In genomic region chr1:211677659-211678058, GRCh38 we compare ENCODE assay signal across 17 cellular contexts. TPM values are rescaled to one million over a fixed set of nuclear protein-coding genes. Genes with fewer than 3 reads are reported as not detected.
DNase-seq lines count a peak whose midpoint lies in the region; ATAC-seq, FAIRE-seq and TF ChIP-seq lines count a peak whose summit lies in the region.
"Had no signal": no experiment of that assay in that cellular context is flagged by ENCODE, and none has a peak within 500 bp of the region (broad histone marks: within the 10 kb centered on the region; RNA-seq: fewer than 3 reads in every experiment).

No MANE protein-coding gene starts in this region.

- H3K9ac ChIP-seq in GM23248, result no peak overlapping the region

- peak overlapping the region; percentile 2 for H3K4me3 Mint-ChIP-seq in mesothelial cell of epicardium
- H3K4me3 Mint-ChIP-seq: activated CD8-positive, alpha-beta memory T cell treated with anti-CD3 and anti-CD28 coated beads, Interleukin-2, amount 10 ng/mL, durations not matched to agents 7 days and 5 days; dendritic cell treated with granulocyte-macrophage colony-stimulating factor and Interleukin-4, amounts not matched to agents 40 ng/mL and 50 ng/mL, for 4 days had no signal

- no peaks in the 10 kb centered on the region for H4K20me1 ChIP-seq in GM23248 (ENCODE audit: insufficient read depth)

- no peaks in the 10 kb centered on the region for H3K27me3 ChIP-seq in GM23248 (replicated peaks; ENCODE audit: insufficient read depth)
- H3K27me3 ChIP-seq: testis had no signal

- peak; percentile 35 for ATAC-seq in HG02571 (IDR thresholded peaks at IDR 0.05; ENCODE audit: unreplicated experiment)
- ATAC-seq in omental fat pad (ENCODE audit: low FRiP score), result no peak
- ATAC-seq: activated CD8-positive, alpha-beta memory T cell treated with anti-CD3 and anti-CD28 coated beads, Interleukin-2, amount 10 ng/mL, durations not matched to agents 7 days and 5 days; sciatic nerve had no signal

- no peak for TF ChIP-seq POLR2A in GM12892 (IDR thresholded peaks at IDR 0.05; ENCODE audit: low read depth, low read length)

- H3K4me1 Mint-ChIP-seq in mesothelial cell of epicardium, result peaks cover 27% of the 10 kb centered on the region

- no peaks in the 10 kb centered on the region for H3K36me3 Mint-ChIP-seq in mesothelial cell of epicardium

- DNase-seq in GM12892 (ENCODE audit: insufficient read length), result no peak
- DNase-seq in NOMO-1 treated with DMSO at 0.1 percent for 48 hours (lab: John Stamatoyannopoulos, UW; ENCODE audit: unreplicated experiment), result peak; percentile 61
- no peak for DNase-seq in mesothelial cell of epicardium (ENCODE audit: low spot score in 2 of 2, unreplicated experiment in 2 of 2)
- no peak for DNase-seq in GM23248
- DNase-seq in A172 (ENCODE audit: low spot score), result no peak
- no peak for DNase-seq in activated CD8-positive, alpha-beta memory T cell treated with anti-CD3 and anti-CD28 coated beads, Interleukin-2, amount 50 U/mL, for 48 hours
- DNase-seq in omental fat pad (ENCODE audit: low spot score), result no peak
- DNase-seq: activated CD4-positive, alpha-beta T cell treated with anti-CD3 and anti-CD28 coated beads for 1 hour; activated CD8-positive, alpha-beta memory T cell treated with anti-CD3 and anti-CD28 coated beads, Interleukin-2, amount 10 ng/mL, durations not matched to agents 7 days and 5 days; mammary epithelial cell; NCI-H187 treated with DMSO at 0.1 percent for 48 hours; NCI-H510A treated with DMSO at 0.1 percent for 48 hours; stimulated activated CD4-positive, alpha-beta T cell treated with anti-CD3 and anti-CD28 coated beads, Interleukin-1b, Interleukin-23, amount 100 ng/mL, for 48 hours; testis had no signal

- no peaks in the 10 kb centered on the region for H3K36me3 ChIP-seq in GM23248 (ENCODE audit: low read depth)

- WGBS in GM23248 (ENCODE audit: low coverage in 1 of 2, low lambda C conversion rate in 2 of 2, missing lambda C conversion rate in 2 of 2), 2 experiments, result 50 to 51% methylated on average over 6 of the region's 6 CpGs

- TF ChIP-seq CTCF in mesothelial cell of epicardium (IDR thresholded peaks at IDR 0.05; ENCODE audit: unreplicated experiment), result no peak
- no peak for TF ChIP-seq CTCF in omental fat pad (IDR thresholded peaks at IDR 0.05)

- no peak overlapping the region for H3K27ac ChIP-seq in GM23248
- H3K27ac ChIP-seq: testis had no signal

- H3K27me3 Mint-ChIP-seq in mesothelial cell of epicardium (ENCODE audit: low read depth), result no peaks in the 10 kb centered on the region
- H3K27me3 Mint-ChIP-seq: dendritic cell treated with granulocyte-macrophage colony-stimulating factor and Interleukin-4, amounts not matched to agents 40 ng/mL and 50 ng/mL, for 4 days had no signal

- FAIRE-seq in GM12892 (lab: Jason Lieb, UNC), result peak; percentile 33

- peaks cover 7% of the 10 kb centered on the region; the same call in 1 of the 2 replicates for H3F3A ChIP-seq in GM23248 (ENCODE audit: insufficient read depth)

- in situ Hi-C loops in GM23248 (cut with MboI), result loop anchor here (25.0 kb wide), 1 partner anchor 335 kb away; no protein-coding TSS in a partner anchor

- H3K9me2 ChIP-seq in GM23248 (ENCODE audit: insufficient read depth), result no peaks in the 10 kb centered on the region

- H3K4me3 ChIP-seq in GM23248, result no peak overlapping the region
- H3K4me3 ChIP-seq: testis had no signal

- H3K9me3 ChIP-seq in GM23248 (ENCODE audit: low read depth), result no peaks in the 10 kb centered on the region
- H3K9me3 ChIP-seq: testis had no signal

- H3K27ac Mint-ChIP-seq in mesothelial cell of epicardium, result no peak overlapping the region
- H3K27ac Mint-ChIP-seq: activated CD8-positive, alpha-beta memory T cell treated with anti-CD3 and anti-CD28 coated beads, Interleukin-2, amount 10 ng/mL, durations not matched to agents 7 days and 5 days; dendritic cell treated with granulocyte-macrophage colony-stimulating factor and Interleukin-4, amounts not matched to agents 40 ng/mL and 50 ng/mL, for 4 days had no signal

- H2AFZ ChIP-seq in GM23248, result no peak overlapping the region

- peaks cover 19% of the 10 kb centered on the region for H3K79me2 ChIP-seq in GM23248 (ENCODE audit: insufficient read depth)

- no peak overlapping the region for H3K4me2 ChIP-seq in GM23248 (ENCODE audit: unreplicated experiment)

- H3K9me3 Mint-ChIP-seq in mesothelial cell of epicardium, result no peaks in the 10 kb centered on the region
- H3K9me3 Mint-ChIP-seq: dendritic cell treated with granulocyte-macrophage colony-stimulating factor and Interleukin-4, amounts not matched to agents 40 ng/mL and 50 ng/mL, for 4 days had no signal

- H3K4me1 ChIP-seq in GM23248 (ENCODE audit: insufficient read depth), result peaks cover 4% of the 10 kb centered on the region; the same call in 1 of the 2 replicates
- H3K4me1 ChIP-seq: testis had no signal

RNA-seq across cellular contexts. Expression of gene NEK2, which starts 2.2 kb away (rescaled TPM):
- polyA plus RNA-seq in GM12892 (2012; ENCODE audit: missing spikeins), result 14.3 TPM
- 7.7 to 9.6 TPM (median 8.5 TPM) in 3 replicates for total RNA-seq in mesothelial cell of epicardium
- total RNA-seq in GM23248 (2014; rRNA removed; shearing (Covaris generic)), result 11.3 and 13.8 TPM in 2 replicates
- 10.6 TPM in 2 replicates for polyA plus RNA-seq in GM23248 (2016; fragmentation: Nextera tagmentation; extraction: Ambion mirVana)
- 83.8 and 88.5 TPM in 2 replicates for total RNA-seq in A172 (2014; rRNA removed; shearing (Covaris generic))
- under 1 TPM in 2 of 4 donors, not detected in 2; 0.47 to 0.60 TPM for total RNA-seq in omental fat pad
